27 cellular contexts compared by ENCODE assay signal in genomic region chr10:129334326-129334725, GRCh38.
"Had no signal": no experiment of that assay in that cellular context is flagged by ENCODE, and none has a peak within 500 bp of the region (broad histone marks: within the 10 kb centered on the region; RNA-seq: fewer than 3 reads in every experiment).

No MANE protein-coding gene starts in this region.

- H3K27ac ChIP-seq: cardiac muscle cell, colonic mucosa, esophagus squamous epithelium, ovary, stomach, thyroid gland, upper lobe of left lung had no signal

- H3K36me3 Mint-ChIP-seq: mesothelial cell of epicardium; stimulated activated effector memory CD8-positive, alpha-beta T cell treated with anti-CD3 and anti-CD28 coated beads, Interleukin-12 subunit alpha, Interleukin-12 subunit beta, amount 100 ng/mL, for 72 hours had no signal

- H3K4me1 Mint-ChIP-seq: central memory CD8-positive, alpha-beta T cell; endodermal cell; mesothelial cell of epicardium; neural crest cell; stimulated activated effector memory CD8-positive, alpha-beta T cell treated with anti-CD3 and anti-CD28 coated beads, Interleukin-12 subunit alpha, Interleukin-12 subunit beta, amount 100 ng/mL, for 72 hours had no signal

- ATAC-seq: left lobe of liver; mucosa of descending colon; naive thymus-derived CD8-positive, alpha-beta T cell; sciatic nerve; stimulated activated effector memory CD8-positive, alpha-beta T cell treated with anti-CD3 and anti-CD28 coated beads, Interleukin-12 subunit alpha, Interleukin-12 subunit beta, amount 100 ng/mL, for 72 hours had no signal

- H3K36me3 ChIP-seq: cardiac muscle cell, colonic mucosa, esophagus squamous epithelium, ovary, stomach, thyroid gland, upper lobe of left lung had no signal

- H3K27me3 ChIP-seq: cardiac muscle cell, colonic mucosa, esophagus squamous epithelium, ovary, thyroid gland, upper lobe of left lung had no signal

- H3K4me3 ChIP-seq: cardiac muscle cell, colonic mucosa, esophagus squamous epithelium, mucosa of descending colon, ovary, smooth muscle cell, stomach, thyroid gland, upper lobe of left lung had no signal

- H3K4me2 ChIP-seq: smooth muscle cell had no signal

- H3K9me3 ChIP-seq: colonic mucosa, esophagus squamous epithelium, mucosa of descending colon, ovary, stomach, thyroid gland, upper lobe of left lung had no signal

- DNase-seq: colonic mucosa; effector CD8-positive, alpha-beta T cell; endodermal cell; esophagus squamous epithelium; foreskin melanocyte; mesenchymal stem cell; mucosa of descending colon; naive thymus-derived CD8-positive, alpha-beta T cell; nucleus accumbens; ovary; posterior cingulate gyrus; stimulated activated CD4-positive, alpha-beta T cell treated with anti-CD3 and anti-CD28 coated beads, Interleukin-12 subunit alpha, Interleukin-12 subunit beta, amount 100 ng/mL, for 4 hours; stimulated activated CD4-positive, alpha-beta T cell treated with anti-CD3 and anti-CD28 coated beads, Interleukin-1b, Interleukin-23, amount 100 ng/mL, for 48 hours; stimulated activated CD4-positive, alpha-beta T cell treated with anti-CD3 and anti-CD28 coated beads, Interleukin-4, amount 100 ng/mL, for 1 hour; stimulated activated naive CD4-positive, alpha-beta T cell treated with Interleukin-2 at 50 U/mL for 16 hours; stomach; thyroid gland had no signal

- H3K27ac Mint-ChIP-seq: dendritic cell treated with granulocyte-macrophage colony-stimulating factor and Interleukin-4, amounts not matched to agents 40 ng/mL and 50 ng/mL, for 4 days; endodermal cell; mesothelial cell of epicardium; stimulated activated effector memory CD8-positive, alpha-beta T cell treated with anti-CD3 and anti-CD28 coated beads, Interleukin-12 subunit alpha, Interleukin-12 subunit beta, amount 100 ng/mL, for 72 hours had no signal

- H3K4me3 Mint-ChIP-seq: central memory CD8-positive, alpha-beta T cell; dendritic cell treated with granulocyte-macrophage colony-stimulating factor and Interleukin-4, amounts not matched to agents 40 ng/mL and 50 ng/mL, for 4 days; endodermal cell; mesothelial cell of epicardium; naive thymus-derived CD8-positive, alpha-beta T cell; neural crest cell; stimulated activated effector memory CD8-positive, alpha-beta T cell treated with anti-CD3 and anti-CD28 coated beads, Interleukin-12 subunit alpha, Interleukin-12 subunit beta, amount 100 ng/mL, for 72 hours had no signal

- H3K9me3 Mint-ChIP-seq: central memory CD8-positive, alpha-beta T cell; dendritic cell treated with granulocyte-macrophage colony-stimulating factor and Interleukin-4, amounts not matched to agents 40 ng/mL and 50 ng/mL, for 4 days; endodermal cell; mesothelial cell of epicardium; naive thymus-derived CD8-positive, alpha-beta T cell; neural crest cell; stimulated activated effector memory CD8-positive, alpha-beta T cell treated with anti-CD3 and anti-CD28 coated beads, Interleukin-12 subunit alpha, Interleukin-12 subunit beta, amount 100 ng/mL, for 72 hours had no signal

- H3K4me1 ChIP-seq: colonic mucosa, esophagus squamous epithelium, stomach, thyroid gland, upper lobe of left lung had no signal
